In the genomic region with DNA sequence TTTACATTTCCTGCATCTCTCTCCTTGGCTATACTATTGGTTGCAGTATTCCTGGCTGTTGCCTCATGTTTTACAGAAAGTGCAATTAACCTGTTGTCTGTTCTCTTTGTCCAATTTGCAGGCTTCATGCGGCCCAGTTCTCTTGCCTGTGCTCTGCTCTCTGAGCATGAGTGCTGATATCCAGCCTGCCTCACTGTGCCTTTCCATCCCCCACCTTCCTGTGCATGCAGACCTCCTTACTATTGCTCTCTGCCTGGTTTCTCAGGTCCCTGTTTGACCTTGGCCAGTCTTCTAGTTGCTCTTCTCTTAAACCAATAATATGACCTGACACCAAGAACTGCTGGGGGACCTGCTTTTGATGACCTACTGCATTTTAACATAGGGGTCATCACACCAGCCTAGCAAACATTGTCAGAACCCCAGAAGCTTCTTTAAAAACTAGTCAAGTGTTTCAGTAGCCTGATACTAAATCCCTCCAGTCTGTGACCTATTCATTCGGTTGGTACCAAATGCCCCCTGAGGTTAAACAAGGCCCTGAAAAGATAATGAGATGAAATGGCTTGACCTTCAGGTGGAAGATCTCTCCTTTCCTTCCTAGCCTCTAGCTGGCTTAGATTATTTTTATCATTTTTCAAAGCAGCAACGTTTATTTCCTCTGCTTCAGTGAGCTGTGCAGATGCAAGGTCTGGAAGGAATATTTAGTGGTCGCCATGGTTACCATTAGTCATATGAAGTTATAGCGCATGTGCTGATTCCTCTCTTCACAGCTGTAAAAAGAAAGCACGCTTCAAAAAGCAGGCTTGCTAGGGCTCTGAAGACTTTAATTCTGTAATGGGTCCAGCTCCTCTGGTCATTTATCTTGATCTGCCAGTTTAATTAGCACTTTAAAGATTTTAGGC, we compare ENCODE assay signal across 9 cellular contexts.
DNase-seq lines count a peak whose midpoint lies in the region; ATAC-seq, FAIRE-seq and TF ChIP-seq lines count a peak whose summit lies in the region.
"Had no signal": no experiment of that assay in that cellular context is flagged by ENCODE, and none has a peak within 500 bp of the region (broad histone marks: within the 10 kb centered on the region; RNA-seq: fewer than 3 reads in every experiment).

No MANE protein-coding gene starts in this region.

- H3K4me3 Mint-ChIP-seq in astrocyte (ENCODE audit: unreplicated experiment), result no peak overlapping the region
- no peak overlapping the region for H3K4me3 Mint-ChIP-seq in activated CD4-positive, alpha-beta T cell treated with anti-CD3 and anti-CD28 coated beads, Interleukin-2, amount 10 ng/mL, durations not matched to agents 24 days and 14 days
- H3K4me3 Mint-ChIP-seq: naive thymus-derived CD8-positive, alpha-beta T cell had no signal

- H3K9ac ChIP-seq in astrocyte (ENCODE audit: low read length), result peak overlapping the region; percentile 52

- no peaks in the 10 kb centered on the region for H3K36me3 Mint-ChIP-seq in astrocyte (ENCODE audit: low read depth, unreplicated experiment)
- no peaks in the 10 kb centered on the region for H3K36me3 Mint-ChIP-seq in activated CD4-positive, alpha-beta T cell treated with anti-CD3 and anti-CD28 coated beads, Interleukin-2, amount 10 ng/mL, durations not matched to agents 24 days and 14 days (ENCODE audit: low read depth)
- H3K36me3 Mint-ChIP-seq: naive thymus-derived CD8-positive, alpha-beta T cell had no signal

- peaks cover 21% of the 10 kb centered on the region for H3K4me1 ChIP-seq in astrocyte (ENCODE audit: insufficient read depth, low read length)

- no peak for TF ChIP-seq POLR2A in lower leg skin (IDR thresholded peaks at IDR 0.05)

- no peaks in the 10 kb centered on the region for H3K9me3 ChIP-seq in astrocyte (ENCODE audit: insufficient read depth, low read depth, low read length)

- FAIRE-seq in astrocyte (lab: Jason Lieb, UNC), result no peak

- peaks cover 17% of the 10 kb centered on the region for H3K4me1 Mint-ChIP-seq in astrocyte (ENCODE audit: low read depth, unreplicated experiment)
- peaks cover 13% of the 10 kb centered on the region for H3K4me1 Mint-ChIP-seq in activated CD4-positive, alpha-beta T cell treated with anti-CD3 and anti-CD28 coated beads, Interleukin-2, amount 10 ng/mL, durations not matched to agents 24 days and 14 days

- ATAC-seq in HG03432 (IDR thresholded peaks at IDR 0.05; ENCODE audit: unreplicated experiment) (peak; percentile 74), HG03442 (IDR thresholded peaks at IDR 0.05; ENCODE audit: unreplicated experiment) (no peak)

- DNase-seq in GM12865 (ENCODE audit: low read depth) (peak; percentile 21), astrocyte (ENCODE audit: low read depth) (peak; percentile 97), iris pigment epithelial cell (ENCODE audit: low read depth) (peak; percentile 97), stromal cell of bone marrow (ENCODE audit: low read depth) (peak; percentile 94), lower leg skin (ENCODE audit: low spot score in 2 of 2) (no peak)
- no peak for DNase-seq in activated CD4-positive, alpha-beta T cell treated with anti-CD3 and anti-CD28 coated beads, Interleukin-2, amount 10 ng/mL, durations not matched to agents 24 days and 14 days
- DNase-seq: naive thymus-derived CD8-positive, alpha-beta T cell had no signal

- H2AFZ ChIP-seq in astrocyte (ENCODE audit: low read depth, low read length), result no peak overlapping the region

- H3K27me3 ChIP-seq in astrocyte (ENCODE audit: insufficient read depth, low read length), result no peaks in the 10 kb centered on the region

- H3K36me3 ChIP-seq in astrocyte (ENCODE audit: insufficient read depth, low read length), result no peaks in the 10 kb centered on the region

- H3K9me3 Mint-ChIP-seq in astrocyte (ENCODE audit: unreplicated experiment), result no peaks in the 10 kb centered on the region
- H3K9me3 Mint-ChIP-seq in activated CD4-positive, alpha-beta T cell treated with anti-CD3 and anti-CD28 coated beads, Interleukin-2, amount 10 ng/mL, durations not matched to agents 24 days and 14 days, result peaks cover 3% of the 10 kb centered on the region
- H3K9me3 Mint-ChIP-seq: naive thymus-derived CD8-positive, alpha-beta T cell had no signal

- H3K4me3 ChIP-seq in GM12865 (ENCODE audit: low read depth, low read length) (no peak overlapping the region), astrocyte (ENCODE audit: insufficient read depth, low read depth, low read length) (no peak overlapping the region), lower leg skin (ENCODE audit: low read depth, poor library complexity, severe bottlenecking) (no peak overlapping the region)

- no peak for TF ChIP-seq CTCF in GM12865 (IDR thresholded peaks at IDR 0.05; ENCODE audit: insufficient read depth, low read depth, low read length, missing control alignments)
- no peak for TF ChIP-seq CTCF in astrocyte (IDR thresholded peaks at IDR 0.05; ENCODE audit: insufficient read depth, low read depth, low read length)
- TF ChIP-seq CTCF in lower leg skin (IDR thresholded peaks at IDR 0.05), result no peak

- no peaks in the 10 kb centered on the region for H4K20me1 ChIP-seq in astrocyte (ENCODE audit: insufficient read depth, low read length)

- WGBS in lower leg skin, 2 donors, result 28 to 30% methylated on average over 6 of the region's 6 CpGs

- H3K27ac ChIP-seq in astrocyte (ENCODE audit: low read depth, low read length), result peak overlapping the region; percentile 69

- peak overlapping the region; percentile 50 for H3K4me2 ChIP-seq in astrocyte (ENCODE audit: low read length)

- peak overlapping the region; percentile 23 for H3K27ac Mint-ChIP-seq in astrocyte (ENCODE audit: unreplicated experiment)
- no peak overlapping the region for H3K27ac Mint-ChIP-seq in activated CD4-positive, alpha-beta T cell treated with anti-CD3 and anti-CD28 coated beads, Interleukin-2, amount 10 ng/mL, durations not matched to agents 24 days and 14 days
- H3K27ac Mint-ChIP-seq: naive thymus-derived CD8-positive, alpha-beta T cell had no signal

- intact Hi-C loops in activated CD4-positive, alpha-beta T cell treated with anti-CD3 and anti-CD28 coated beads, Interleukin-2, amount 10 ng/mL, durations not matched to agents 24 days and 14 days (cut with micrococcal nuclease), result loop anchor here (5.0 to 10.0 kb wide), 2 partner anchors 122 to 290 kb away; no protein-coding TSS in a partner anchor
- intact Hi-C loops in lower leg skin (cut with DNase I; ENCODE audit: low total_unique reads), result no loop called here

- no peaks in the 10 kb centered on the region for H3K27me3 Mint-ChIP-seq in astrocyte (ENCODE audit: low read depth, unreplicated experiment)
- H3K27me3 Mint-ChIP-seq in activated CD4-positive, alpha-beta T cell treated with anti-CD3 and anti-CD28 coated beads, Interleukin-2, amount 10 ng/mL, durations not matched to agents 24 days and 14 days, result peaks cover 3% of the 10 kb centered on the region

- H3K79me2 ChIP-seq in astrocyte (ENCODE audit: insufficient read depth, low read length), result no peaks in the 10 kb centered on the region

Comparison
In these comparisons a context has a peak if more than half of its experiments do, and no peak if none do; other contexts are left out.
1. DNase-seq: peak in GM12865 (single experiment), astrocyte (single experiment), iris pigment epithelial cell (single experiment) and stromal cell of bone marrow (single experiment); none in activated CD4-positive, alpha-beta T cell treated with anti-CD3 and anti-CD28 coated beads, Interleukin-2, amount 10 ng/mL, durations not matched to agents 24 days and 14 days (single experiment) and lower leg skin (0 of 2).